Comparison of ENCODE assay signal across 18 cellular contexts in genomic region chr11:2752204-2752772, GRCh38. TPM values are rescaled to one million over a fixed set of nuclear protein-coding genes. Genes with fewer than 3 reads are reported as not detected.
A peak's percentile ranks its signal among the peaks of the same experiment; 100 is the strongest.
DNase-seq lines count a peak whose midpoint lies in the region; TF ChIP-seq lines count a peak whose summit lies in the region.
"Had no signal": no experiment of that assay in that cellular context is flagged by ENCODE, and none has a peak within 500 bp of the region (broad histone marks: within the 10 kb centered on the region; RNA-seq: fewer than 3 reads in every experiment).

No MANE protein-coding gene starts in this region.

- peaks cover 2 to 6% (median 3%) of the 10 kb centered on the region in 3 donors for H3K27me3 Mint-ChIP-seq in CD14-positive monocyte (ENCODE audit: low read depth in 3 of 3)
- peaks cover 10% of the 10 kb centered on the region for H3K27me3 Mint-ChIP-seq in nephron (ENCODE audit: low read depth)
- H3K27me3 Mint-ChIP-seq: activated B cell treated with CpG ODN at 0.5 μM for 24 hours had no signal

- H3K36me3 ChIP-seq in brain microvascular endothelial cell (replicated peaks): no peaks in the 10 kb centered on the region
- H3K36me3 ChIP-seq: cardiac muscle cell, neutrophil, tibial artery had no signal

- no peak for TF ChIP-seq CTCF in CD14-positive monocyte (IDR thresholded peaks at IDR 0.05)
- no peak for TF ChIP-seq CTCF in brain microvascular endothelial cell (IDR thresholded peaks at IDR 0.05; ENCODE audit: low read depth, low read length, missing control alignments)
- no peak for TF ChIP-seq CTCF in nephron (IDR thresholded peaks at IDR 0.05; ENCODE audit: unreplicated experiment in 3 of 3)

- TF ChIP-seq EP300 in Ishikawa (IDR thresholded peaks at IDR 0.05; ENCODE audit: borderline replicate concordance): peak; percentile 38; the same call in 1 of the 2 replicates

- peaks cover 9 to 11% of the 10 kb centered on the region in 2 donors for H3K36me3 Mint-ChIP-seq in CD14-positive monocyte
- no peaks in the 10 kb centered on the region for H3K36me3 Mint-ChIP-seq in nephron (ENCODE audit: low read depth)

- H3K27ac Mint-ChIP-seq in CD14-positive monocyte (peak overlapping the region in 1 of 7 donors; percentile 73), nephron (peak overlapping the region; percentile 36 to 82 (median 47))
- H3K27ac Mint-ChIP-seq: activated B cell treated with CpG ODN at 0.5 μM for 24 hours; effector memory CD8-positive, alpha-beta T cell had no signal

- DNase-seq in CD14-positive monocyte (ENCODE audit: low spot score) (peak; percentile 17), brain microvascular endothelial cell (peak; percentile 7), CD1c-positive myeloid dendritic cell (ENCODE audit: extremely low spot score) (no peak), foreskin melanocyte (no peak)
- DNase-seq in stimulated activated CD4-positive, alpha-beta T cell treated with anti-CD3 and anti-CD28 coated beads, Interleukin-1b, Interleukin-23, amount 100 ng/mL, for 48 hours: no peak
- no peak for DNase-seq in activated CD4-positive, alpha-beta T cell treated with anti-CD3 and anti-CD28 coated beads, Interleukin-2, amount 50 U/mL, for 48 hours
- DNase-seq: activated B cell treated with CpG ODN at 0.5 μM for 24 hours; effector memory CD8-positive, alpha-beta T cell; GM23248; NCI-H1417 treated with DMSO at 0.1 percent for 48 hours; NCI-H510A; stimulated activated CD4-positive, alpha-beta T cell treated with anti-CD3 and anti-CD28 coated beads, Interleukin-4, amount 100 ng/mL, for 4 hours had no signal

- H3K4me1 Mint-ChIP-seq in CD14-positive monocyte: no peaks in the 10 kb centered on the region
- H3K4me1 Mint-ChIP-seq in nephron: peaks cover 42% of the 10 kb centered on the region
- H3K4me1 Mint-ChIP-seq: activated B cell treated with CpG ODN at 0.5 μM for 24 hours had no signal

- H3K9me3 Mint-ChIP-seq in CD14-positive monocyte (peaks cover 9 to 27% (median 15%) of the 10 kb centered on the region in 7 donors), nephron (peaks cover 12% of the 10 kb centered on the region)

- H3K4me3 Mint-ChIP-seq in CD14-positive monocyte (no peak overlapping the region), nephron (no peak overlapping the region)
- H3K4me3 Mint-ChIP-seq: activated B cell treated with CpG ODN at 0.5 μM for 24 hours; effector memory CD8-positive, alpha-beta T cell had no signal

- no peak; the same call in 1 of the 2 replicates for TF ChIP-seq RAD21 in Ishikawa (IDR thresholded peaks at IDR 0.05; ENCODE audit: low read depth)

- in situ Hi-C loops in brain microvascular endothelial cell (cut with HindIII; ENCODE audit: low pct_ligation_motif_present, low sequenced_read_pairs): no loop called here

- H3K27me3 ChIP-seq in brain microvascular endothelial cell (replicated peaks): no peaks in the 10 kb centered on the region
- H3K27me3 ChIP-seq: cardiac muscle cell, neutrophil had no signal

- no peak overlapping the region for H3K27ac ChIP-seq in brain microvascular endothelial cell
- H3K27ac ChIP-seq: cardiac muscle cell, GM23248, KMS-11, neutrophil, tibial artery had no signal

- intact Hi-C loops in CD14-positive monocyte (cut with micrococcal nuclease): no loop called here

- no peak overlapping the region for H3K4me3 ChIP-seq in brain microvascular endothelial cell (ENCODE audit: low read depth, low read length)
- H3K4me3 ChIP-seq: cardiac muscle cell, GM23248, tibial artery had no signal

TF ChIP-seq in Ishikawa, 13 proteins besides CTCF, POLR2A, EP300 and RAD21:
- TF ChIP-seq ZBTB7A (IDR thresholded peaks at IDR 0.05; ENCODE audit: low read depth) (peak; percentile 94), MAX (IDR thresholded peaks at IDR 0.05) (peak; percentile 51), YY1 (IDR thresholded peaks at IDR 0.05; ENCODE audit: low read depth) (no peak), TCF12 (IDR thresholded peaks at IDR 0.05; ENCODE audit: low read depth) (0 out of 2 replicates have a peak, but pooled peaks have one; percentile 41), TEAD4 (IDR thresholded peaks at IDR 0.05) (no peak), USF1 (IDR thresholded peaks at IDR 0.05) (peak; percentile 52), FOXM1 (IDR thresholded peaks at IDR 0.05; ENCODE audit: borderline replicate concordance, low read depth) (no peak)

RNA-seq across cellular contexts. Expression of gene KCNQ1OT1, which starts 52.5 kb away (rescaled TPM):
- under 1 TPM; 0.01 to 0.03 TPM for polyA plus RNA-seq in CD14-positive monocyte

Comparison
In these comparisons a context has a peak if more than half of its experiments do, and no peak if none do; other contexts are left out.
1. DNase-seq: peak in CD14-positive monocyte (single experiment) and brain microvascular endothelial cell (single experiment); none in CD1c-positive myeloid dendritic cell (single experiment), stimulated activated CD4-positive, alpha-beta T cell treated with anti-CD3 and anti-CD28 coated beads, Interleukin-1b, Interleukin-23, amount 100 ng/mL, for 48 hours (single experiment), activated CD4-positive, alpha-beta T cell treated with anti-CD3 and anti-CD28 coated beads, Interleukin-2, amount 50 U/mL, for 48 hours (0 of 2) and foreskin melanocyte (single experiment).